Comparison of ENCODE assay signal across 24 cellular contexts in genomic region chr12:77247542-77247941, GRCh38.
"Had no signal": no experiment of that assay in that cellular context is flagged by ENCODE, and none has a peak within 500 bp of the region (broad histone marks: within the 10 kb centered on the region; RNA-seq: fewer than 3 reads in every experiment).

No MANE protein-coding gene starts in this region.

- H3K4me1 ChIP-seq: foreskin keratinocyte, pancreas, right lobe of liver, spleen, testis, tibial nerve, upper lobe of right lung, vagina had no signal

- H3K4me2 ChIP-seq: hepatocyte had no signal

- H3K4me3 Mint-ChIP-seq: naive thymus-derived CD8-positive, alpha-beta T cell; neural crest cell; stimulated activated memory B cell treated with anti-CD40 and anti-IgM and Interleukin-4, amounts not matched to agents 10 μg/mL and 1 μg/mL and 100 μg/mL, for 72 hours; stimulated activated naive CD8-positive, alpha-beta T cell treated with anti-CD3 and anti-CD28 coated beads, Interleukin-15, Interleukin-2, amounts not matched to agents 100 ng/mL and 50 ng/mL, for 24 hours had no signal

- H3K79me2 ChIP-seq: hepatocyte had no signal

- H3K9me3 ChIP-seq: mucosa of descending colon, pancreas, right lobe of liver, spleen, testis, tibial nerve, upper lobe of right lung, vagina had no signal

- H3K36me3 ChIP-seq: pancreas, right lobe of liver, spleen, tibial nerve, upper lobe of right lung, vagina had no signal

- H3K4me1 Mint-ChIP-seq: naive thymus-derived CD8-positive, alpha-beta T cell; neural crest cell; stimulated activated memory B cell treated with anti-CD40 and anti-IgM and Interleukin-4, amounts not matched to agents 10 μg/mL and 1 μg/mL and 100 μg/mL, for 72 hours had no signal

- DNase-seq: cortex of kidney; effector memory CD4-positive, alpha-beta T cell; foreskin keratinocyte; kidney; left colon; mucosa of descending colon; naive thymus-derived CD8-positive, alpha-beta T cell; nucleus accumbens; pancreas; right lobe of liver; spleen; stimulated activated CD4-positive, alpha-beta T cell treated with anti-CD3 and anti-CD28 coated beads, Interleukin-15, amount 100 ng/mL, for 24 hours; stimulated activated CD4-positive, alpha-beta T cell treated with anti-CD3 and anti-CD28 coated beads, Interleukin-1b, Interleukin-23, amount 100 ng/mL, for 48 hours; stimulated activated CD4-positive, alpha-beta T cell treated with anti-CD3 and anti-CD28 coated beads, Interleukin-4, amount 100 ng/mL, for 24 hours; testis; upper lobe of right lung had no signal

- H2AFZ ChIP-seq: hepatocyte had no signal

- H3K27ac Mint-ChIP-seq: naive thymus-derived CD8-positive, alpha-beta T cell; progenitor cell of endocrine pancreas; stimulated activated memory B cell treated with anti-CD40 and anti-IgM and Interleukin-4, amounts not matched to agents 10 μg/mL and 1 μg/mL and 100 μg/mL, for 72 hours; stimulated activated naive CD8-positive, alpha-beta T cell treated with anti-CD3 and anti-CD28 coated beads, Interleukin-15, Interleukin-2, amounts not matched to agents 100 ng/mL and 50 ng/mL, for 24 hours had no signal

- H3K27ac ChIP-seq: foreskin keratinocyte, hepatocyte, pancreas, right lobe of liver, spleen, tibial nerve, upper lobe of right lung, vagina had no signal

- H3K27me3 Mint-ChIP-seq: progenitor cell of endocrine pancreas; stimulated activated memory B cell treated with anti-CD40 and anti-IgM and Interleukin-4, amounts not matched to agents 10 μg/mL and 1 μg/mL and 100 μg/mL, for 72 hours; stimulated activated naive CD8-positive, alpha-beta T cell treated with anti-CD3 and anti-CD28 coated beads, Interleukin-15, Interleukin-2, amounts not matched to agents 100 ng/mL and 50 ng/mL, for 24 hours had no signal

- H3K4me3 ChIP-seq: hepatocyte, mucosa of descending colon, pancreas, right lobe of liver, spleen, testis, tibial nerve, upper lobe of right lung, vagina had no signal

- H3K9me3 Mint-ChIP-seq: neural crest cell; stimulated activated memory B cell treated with anti-CD40 and anti-IgM and Interleukin-4, amounts not matched to agents 10 μg/mL and 1 μg/mL and 100 μg/mL, for 72 hours; stimulated activated naive CD8-positive, alpha-beta T cell treated with anti-CD3 and anti-CD28 coated beads, Interleukin-15, Interleukin-2, amounts not matched to agents 100 ng/mL and 50 ng/mL, for 24 hours had no signal

- H3K36me3 Mint-ChIP-seq: naive thymus-derived CD8-positive, alpha-beta T cell; stimulated activated memory B cell treated with anti-CD40 and anti-IgM and Interleukin-4, amounts not matched to agents 10 μg/mL and 1 μg/mL and 100 μg/mL, for 72 hours had no signal

- ATAC-seq: esophagus mucosa; foreskin keratinocyte; left colon; mucosa of descending colon; naive thymus-derived CD8-positive, alpha-beta T cell; pancreas; right lobe of liver; stimulated activated memory B cell treated with anti-CD40 and anti-IgM and Interleukin-4, amounts not matched to agents 10 μg/mL and 1 μg/mL and 100 μg/mL, for 72 hours; upper lobe of right lung had no signal

- H3K27me3 ChIP-seq: foreskin keratinocyte, hepatocyte, pancreas, right lobe of liver, spleen, testis, tibial nerve, upper lobe of right lung, vagina had no signal
